In the genomic region with DNA sequence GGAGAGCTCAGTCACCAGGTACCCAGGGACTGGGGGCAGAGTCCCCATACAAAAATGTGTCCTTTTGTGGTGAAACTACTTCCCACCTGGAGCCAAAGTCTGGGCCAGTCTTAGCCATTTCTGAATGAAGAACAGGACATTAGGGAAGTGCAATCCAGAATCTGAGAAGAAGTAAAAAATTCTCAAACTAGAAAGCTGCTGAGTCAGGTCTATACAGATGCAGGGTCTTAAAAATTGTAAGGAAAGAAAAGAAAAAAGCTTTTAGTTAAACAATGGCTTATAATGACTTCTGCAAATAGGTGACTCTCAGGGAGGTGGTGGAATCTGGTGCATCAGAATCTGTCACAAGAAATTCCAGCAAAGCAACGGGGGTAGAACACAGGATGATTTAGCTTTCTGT, we compare ENCODE assay signal across 30 cellular contexts. TPM values are rescaled to one million over a fixed set of nuclear protein-coding genes. Genes with fewer than 3 reads are reported as not detected.
"Had no signal": no experiment of that assay in that cellular context is flagged by ENCODE, and none has a peak within 500 bp of the region (broad histone marks: within the 10 kb centered on the region; RNA-seq: fewer than 3 reads in every experiment).

No MANE protein-coding gene starts in this region.

- H3K36me3 ChIP-seq: left lung, lower lobe of right lung, ovary, right atrium auricular region, stomach, tibial artery, vagina had no signal

- H3K27ac ChIP-seq: left lung, lower lobe of right lung, ovary, right atrium auricular region, skin epidermis, stomach, testis, tibial artery, vagina had no signal

- H3K9me3 Mint-ChIP-seq: immature natural killer cell; mesothelial cell of epicardium; natural killer cell; stimulated activated naive B cell treated with anti-CD40 and anti-IgM and Interleukin-4, amounts not matched to agents 10 μg/mL and 1 μg/mL and 100 μg/mL, for 72 hours had no signal

- H3K27me3 ChIP-seq: ovary, right atrium auricular region, testis, tibial artery, vagina had no signal

- DNase-seq: hypothalamus; immature natural killer cell; kidney; left colon; left lung; lower lobe of right lung; mammary epithelial cell; mesenchymal stem cell; naive B cell; natural killer cell; ovary; stimulated activated CD4-positive, alpha-beta T cell treated with anti-CD3 and anti-CD28 coated beads, Interleukin-12 subunit alpha, Interleukin-12 subunit beta, amount 100 ng/mL, for 4 hours; stimulated activated CD4-positive, alpha-beta T cell treated with anti-CD3 and anti-CD28 coated beads, Interleukin-15, amount 100 ng/mL, for 24 hours; stimulated activated CD4-positive, alpha-beta T cell treated with anti-CD3 and anti-CD28 coated beads, Interleukin-2, amount 100 ng/mL, for 24 hours; stimulated activated CD4-positive, alpha-beta T cell treated with anti-CD3 and anti-CD28 coated beads, Interleukin-4, amount 100 ng/mL, for 1 hour; stimulated activated naive B cell treated with anti-CD40 and anti-IgM and Interleukin-4, amounts not matched to agents 10 μg/mL and 1 μg/mL and 100 μg/mL, for 72 hours; stimulated activated naive CD8-positive, alpha-beta T cell treated with anti-CD3 and anti-CD28 coated beads, Interleukin-15, Interleukin-2, amounts not matched to agents 100 U/mL and 50 U/mL, for 24 hours; stomach; testis; tibial artery; trophoblast cell had no signal

- H3K27ac Mint-ChIP-seq: immature natural killer cell; mesothelial cell of epicardium; naive B cell; natural killer cell; progenitor cell of endocrine pancreas; stimulated activated naive B cell treated with anti-CD40 and anti-IgM and Interleukin-4, amounts not matched to agents 10 μg/mL and 1 μg/mL and 100 μg/mL, for 72 hours had no signal

- ATAC-seq: left colon; left lung; lower lobe of right lung; natural killer cell; sciatic nerve; stimulated activated naive B cell treated with anti-CD40 and anti-IgM and Interleukin-4, amounts not matched to agents 10 μg/mL and 1 μg/mL and 100 μg/mL, for 72 hours; stimulated activated naive CD8-positive, alpha-beta T cell treated with anti-CD3 and anti-CD28 coated beads, Interleukin-15, Interleukin-2, amounts not matched to agents 100 U/mL and 50 U/mL, for 24 hours had no signal

- H3K36me3 Mint-ChIP-seq: immature natural killer cell; mesothelial cell of epicardium; naive B cell; natural killer cell; stimulated activated naive B cell treated with anti-CD40 and anti-IgM and Interleukin-4, amounts not matched to agents 10 μg/mL and 1 μg/mL and 100 μg/mL, for 72 hours had no signal

- H3K4me3 ChIP-seq: left lung, lower lobe of right lung, ovary, right atrium auricular region, skin epidermis, stomach, testis, tibial artery, vagina had no signal

- H3K9me3 ChIP-seq: left lung, lower lobe of right lung, ovary, right atrium auricular region, stomach, testis, tibial artery, vagina had no signal

- FAIRE-seq: islet of Langerhans, kidney had no signal

- H3K4me3 Mint-ChIP-seq: immature natural killer cell; mesothelial cell of epicardium; natural killer cell; stimulated activated naive B cell treated with anti-CD40 and anti-IgM and Interleukin-4, amounts not matched to agents 10 μg/mL and 1 μg/mL and 100 μg/mL, for 72 hours had no signal

- H3K4me1 Mint-ChIP-seq: immature natural killer cell; naive B cell; natural killer cell; stimulated activated naive B cell treated with anti-CD40 and anti-IgM and Interleukin-4, amounts not matched to agents 10 μg/mL and 1 μg/mL and 100 μg/mL, for 72 hours had no signal

RNA-seq across cellular contexts. Expression of a gene that starts 13.5 kb away (rescaled TPM):
- total RNA-seq: mononuclear cell, pulmonary artery endothelial cell had no signal
- polyA plus RNA-seq: immature natural killer cell had no signal
